ENCODE assay signal across 19 cellular contexts in the genomic region with DNA sequence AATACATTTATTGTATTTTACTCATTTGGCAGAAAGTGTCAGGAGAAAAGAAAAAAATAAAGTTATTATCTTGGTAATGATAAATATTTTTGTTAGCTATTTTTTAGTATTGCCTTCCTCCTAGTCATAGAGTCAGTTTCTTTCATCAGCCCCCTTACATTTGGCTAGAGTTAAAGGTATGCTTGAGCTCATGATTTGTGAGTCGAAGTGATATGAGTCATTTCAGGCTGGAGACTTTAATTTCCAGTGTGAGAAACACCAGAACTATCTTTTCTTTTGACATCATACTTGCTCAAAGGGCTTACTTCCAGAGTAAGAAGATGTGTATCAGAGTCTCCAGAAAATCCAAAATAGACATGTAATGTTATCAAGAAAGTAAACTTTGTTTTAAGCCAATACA.
DNase-seq lines count a peak whose midpoint lies in the region; ATAC-seq and TF ChIP-seq lines count a peak whose summit lies in the region.
"Had no signal": no experiment of that assay in that cellular context is flagged by ENCODE, and none has a peak within 500 bp of the region (broad histone marks: within the 10 kb centered on the region; RNA-seq: fewer than 3 reads in every experiment).

No MANE protein-coding gene starts in this region.

- H3K9me3 ChIP-seq in breast epithelium, result no peaks in the 10 kb centered on the region
- H3K9me3 ChIP-seq: HAP-1, Peyer's patch had no signal

- peaks cover 11% of the 10 kb centered on the region for H3K9me3 Mint-ChIP-seq in MCF 10A (ENCODE audit: unreplicated experiment)

- no peaks in the 10 kb centered on the region for H3K27me3 ChIP-seq in breast epithelium
- H3K27me3 ChIP-seq: Peyer's patch had no signal

- no peak for ATAC-seq in HG03520 (IDR thresholded peaks at IDR 0.05; ENCODE audit: unreplicated experiment)

- no peak overlapping the region for H3K27ac Mint-ChIP-seq in MCF 10A (ENCODE audit: low read depth, unreplicated experiment)

- no peaks in the 10 kb centered on the region for H3K4me1 ChIP-seq in breast epithelium
- H3K4me1 ChIP-seq: HAP-1, Peyer's patch had no signal

- TF ChIP-seq POLR2A in breast epithelium (IDR thresholded peaks at IDR 0.05), result no peak

- no TSS peak for BruUV-seq in MCF 10A (replicated peaks; lab: Mats Ljungman, UMichigan)

- CTCF ChIA-PET in MCF 10A (lab: Yijun Ruan, JAX), result no interaction called here

- no peaks in the 10 kb centered on the region for H3K36me3 Mint-ChIP-seq in MCF 10A (ENCODE audit: insufficient read depth, unreplicated experiment)

- no peak overlapping the region for H3K4me3 ChIP-seq in breast epithelium
- H3K4me3 ChIP-seq: HAP-1, Peyer's patch had no signal

- TF ChIP-seq CTCF in MCF 10A (IDR thresholded peaks at IDR 0.05; ENCODE audit: unreplicated experiment) (no peak), breast epithelium (IDR thresholded peaks at IDR 0.05) (no peak)

- no peak overlapping the region for H3K4me3 Mint-ChIP-seq in MCF 10A (ENCODE audit: unreplicated experiment)

- peak; percentile 5 for DNase-seq in MCF 10A (ENCODE audit: unreplicated experiment)
- no peak for DNase-seq in breast epithelium (ENCODE audit: low spot score in 2 of 2)
- DNase-seq in dedifferentiated amniotic fluid mesenchymal stem cell (ENCODE audit: extremely low spot score), result peak; percentile 16
- DNase-seq in iris pigment epithelial cell (ENCODE audit: low read depth), result peak; percentile 1
- DNase-seq in head of caudate nucleus, result no peak
- no peak for DNase-seq in RPMI8226
- no peak for DNase-seq in AG20443 (ENCODE audit: low spot score)
- DNase-seq: C1 segment of cervical spinal cord, COR-L47, DMS153, MV-4-11, NCI-H1417 treated with DMSO at 0.1 percent for 48 hours, NCI-H2029, NCI-H510A, Peyer's patch, SIG-M5 had no signal

- POLR2A ChIA-PET in MCF 10A (lab: Yijun Ruan, JAX), result no interaction called here

- no peaks in the 10 kb centered on the region for H3K36me3 ChIP-seq in breast epithelium
- H3K36me3 ChIP-seq: HAP-1, Peyer's patch had no signal

- no peaks in the 10 kb centered on the region for H3K4me1 Mint-ChIP-seq in MCF 10A (ENCODE audit: insufficient read depth, unreplicated experiment)

- no peak overlapping the region for H3K27ac ChIP-seq in breast epithelium
- H3K27ac ChIP-seq: 22Rv1, Peyer's patch had no signal

- intact Hi-C loops in MCF 10A (cut with micrococcal nuclease) (no loop called here), breast epithelium (cut with DNase I; ENCODE audit: low total_unique reads) (no loop called here), head of caudate nucleus (cut with DNase I) (no loop called here)

- no peaks in the 10 kb centered on the region for H3K27me3 Mint-ChIP-seq in MCF 10A (ENCODE audit: insufficient read depth, unreplicated experiment)

Comparison
In these comparisons a context has a peak if more than half of its experiments do, and no peak if none do; other contexts are left out.
1. DNase-seq: peak in MCF 10A (single experiment), dedifferentiated amniotic fluid mesenchymal stem cell (single experiment) and iris pigment epithelial cell (single experiment); none in breast epithelium (0 of 2), head of caudate nucleus (0 of 42), RPMI8226 (single experiment) and AG20443 (single experiment).